8 cellular contexts compared by ENCODE assay signal in genomic region chr5:135208555-135209494, GRCh38.
A peak's percentile ranks its signal among the peaks of the same experiment; 100 is the strongest.
DNase-seq lines count a peak whose midpoint lies in the region; FAIRE-seq and TF ChIP-seq lines count a peak whose summit lies in the region.

No MANE protein-coding gene starts in this region.

- FAIRE-seq in D721Med (lab: Jason Lieb, UNC) = no peak

- H3K9me3 ChIP-seq in BLaER1 treated with 17β-estradiol and CSF1 and Interleukin-3, amounts not matched to agents 10 nM and 100 nM (replicated peaks in 1 of 11) = no peaks in the 10 kb centered on the region
- H3K9me3 ChIP-seq in muscle layer of colon (ENCODE audit: low read length) = no peaks in the 10 kb centered on the region

- H3K4me1 ChIP-seq in BLaER1 treated with 17β-estradiol and CSF1 and Interleukin-3, amounts not matched to agents 10 nM and 100 nM = peaks cover 38 to 80% (median 70%) of the 10 kb centered on the region in 10 experiments
- peaks cover 35% of the 10 kb centered on the region for H3K4me1 ChIP-seq in muscle layer of colon (ENCODE audit: insufficient read depth, low read length)

- no peaks in the 10 kb centered on the region for H4K20me1 ChIP-seq in BLaER1 treated with 17β-estradiol and CSF1 and Interleukin-3, amounts not matched to agents 10 nM and 100 nM

- no peaks in the 10 kb centered on the region for H3K27me3 ChIP-seq in BLaER1 treated with 17β-estradiol and CSF1 and Interleukin-3, amounts not matched to agents 10 nM and 100 nM
- no peaks in the 10 kb centered on the region for H3K27me3 ChIP-seq in muscle layer of colon (ENCODE audit: control insufficient read depth in 1 of 2, insufficient read depth in 2 of 2, low read length in 2 of 2)

- DNase-seq in NB4 (ENCODE audit: low read depth) (peak; percentile 26), choroid plexus epithelial cell (ENCODE audit: low read depth) (peak; percentile 93), DMS79 treated with DMSO at 0.1 percent for 48 hours (lab: John Stamatoyannopoulos, UW) (no peak), GDM1 (lab: John Stamatoyannopoulos, UW) (no peak), NCI-H2081 (lab: John Stamatoyannopoulos, UW) (no peak), D721Med (ENCODE audit: insufficient read length, low spot score) (no peak)

- H3K27ac ChIP-seq in BLaER1 treated with 17β-estradiol and CSF1 and Interleukin-3, amounts not matched to agents 10 nM and 100 nM = peak overlapping the region in 8 of 11 experiments; percentile 0 to 94 (median 88); a peak in 16 of 22 replicates
- H3K27ac ChIP-seq in muscle layer of colon (ENCODE audit: low read depth, low read length) = peak overlapping the region; percentile 21

- TF ChIP-seq CTCF in NB4 (IDR thresholded peaks at IDR 0.05; ENCODE audit: low read depth, low read length) (no peak), choroid plexus epithelial cell (conservative IDR thresholded peaks at IDR 0.05; ENCODE audit: low read depth, low read length) (peak; percentile 41), D721Med (IDR thresholded peaks at IDR 0.05; ENCODE audit: insufficient read depth, missing control alignments) (no peak)

- no peaks in the 10 kb centered on the region for H3K36me3 ChIP-seq in BLaER1 treated with 17β-estradiol and CSF1 and Interleukin-3, amounts not matched to agents 10 nM and 100 nM
- no peaks in the 10 kb centered on the region for H3K36me3 ChIP-seq in muscle layer of colon (ENCODE audit: insufficient read depth, low read length)

- peak overlapping the region in 3 of 11 experiments; percentile 31 to 46 (median 40); a peak in 3 of 22 replicates for H3K9ac ChIP-seq in BLaER1 treated with 17β-estradiol and CSF1 and Interleukin-3, amounts not matched to agents 10 nM and 100 nM
- no peak overlapping the region for H3K9ac ChIP-seq in muscle layer of colon (ENCODE audit: low read length)

- TF ChIP-seq POLR2A in NB4 (IDR thresholded peaks at IDR 0.05; ENCODE audit: extremely low read depth, insufficient read length) = no peak

- H3K4me2 ChIP-seq in BLaER1 treated with 17β-estradiol and CSF1 and Interleukin-3, amounts not matched to agents 10 nM and 100 nM = peak overlapping the region in 7 of 11 experiments; percentile 41 to 95 (median 86); a peak in 14 of 22 replicates

- no peak overlapping the region for H3K4me3 ChIP-seq in BLaER1 treated with 17β-estradiol and CSF1 and Interleukin-3, amounts not matched to agents 10 nM and 100 nM
- H3K4me3 ChIP-seq in NB4 (ENCODE audit: low read depth, low read length) (no peak overlapping the region), choroid plexus epithelial cell (ENCODE audit: low read depth, low read length) (no peak overlapping the region), muscle layer of colon (ENCODE audit: low read depth in 1 of 2, low read length in 2 of 2) (no peak overlapping the region)

Comparison
In these comparisons a context has a peak if more than half of its experiments do, and no peak if none do; other contexts are left out.
1. DNase-seq: peak in NB4 (single experiment) and choroid plexus epithelial cell (single experiment); none in DMS79 treated with DMSO at 0.1 percent for 48 hours (single experiment), GDM1 (single experiment), NCI-H2081 (0 of 2) and D721Med (single experiment).